17 cellular contexts compared by ENCODE assay signal in genomic region chr16:1450218-1450617, GRCh38.
DNase-seq lines count a peak whose midpoint lies in the region; TF ChIP-seq lines count a peak whose summit lies in the region.
"Had no signal": no experiment of that assay in that cellular context is flagged by ENCODE, and none has a peak within 500 bp of the region (broad histone marks: within the 10 kb centered on the region; RNA-seq: fewer than 3 reads in every experiment).

No MANE protein-coding gene starts in this region.

- H3K4me3 ChIP-seq in choroid plexus epithelial cell (ENCODE audit: low read depth, low read length): no peak overlapping the region
- H3K4me3 ChIP-seq: ascending aorta, tibial artery had no signal

- CTCF ChIA-PET in HEK293T (lab: Yijun Ruan, JAX): no interaction called here

- peak; percentile 16 for DNase-seq in COLO668 (lab: John Stamatoyannopoulos, UW; ENCODE audit: unreplicated experiment)
- DNase-seq in HEK293T (ENCODE audit: extremely low spot score): peak; percentile 37
- DNase-seq in choroid plexus epithelial cell (ENCODE audit: low read depth): no peak
- DNase-seq in NCI-H1105 treated with DMSO at 0.1 percent for 48 hours (lab: John Stamatoyannopoulos, UW): no peak
- DNase-seq in SKM-1 treated with dmso at 0.1 percent for 144 hours (lab: John Stamatoyannopoulos, UW; ENCODE audit: unreplicated experiment): no peak
- DNase-seq in SIG-M5 treated with dmso at 0.1 percent for 504 hours (lab: John Stamatoyannopoulos, UW; ENCODE audit: unreplicated experiment): no peak
- DNase-seq: activated naive CD4-positive, alpha-beta T cell; CD8-positive, alpha-beta memory T cell; effector memory CD4-positive, alpha-beta T cell; EL; left colon; NCI-H524 treated with DMSO at 0.1 percent for 48 hours; stimulated activated CD4-positive, alpha-beta T cell treated with anti-CD3 and anti-CD28 coated beads, Interleukin-1b, Interleukin-23, amount 100 ng/mL, for 48 hours; stimulated activated naive CD8-positive, alpha-beta T cell treated with anti-CD3 and anti-CD28 coated beads, Interleukin-15, Interleukin-2, amounts not matched to agents 100 U/mL and 50 U/mL, for 24 hours; SW 1271; tibial artery had no signal

- POLR2A ChIA-PET in HEK293T (lab: Yijun Ruan, JAX): no interaction called here

- TF ChIP-seq CTCF in choroid plexus epithelial cell (conservative IDR thresholded peaks at IDR 0.05; ENCODE audit: low read depth, low read length): peak; percentile 9

TF ChIP-seq in HEK293T, 16 proteins besides CTCF, POLR2A, EP300 and RAD21:
- no peak for TF ChIP-seq L3MBTL2 (conservative IDR thresholded peaks at IDR 0.05)
- no peak for TF ChIP-seq FOXM1 (IDR thresholded peaks at IDR 0.05; ENCODE audit: borderline replicate concordance)
- no peak for TF ChIP-seq SP1 (IDR thresholded peaks at IDR 0.05)
- no peak for TF ChIP-seq ZNF384 (IDR thresholded peaks at IDR 0.05)
- no peak for TF ChIP-seq SUZ12 (IDR thresholded peaks at IDR 0.05)
- TF ChIP-seq HDGF (IDR thresholded peaks at IDR 0.05; ENCODE audit: borderline replicate concordance): no peak
- TF ChIP-seq CTBP1 (IDR thresholded peaks at IDR 0.05; ENCODE audit: borderline replicate concordance): no peak
- no peak for TF ChIP-seq NFRKB (IDR thresholded peaks at IDR 0.05)
- no peak for TF ChIP-seq LEF1 (IDR thresholded peaks at IDR 0.05; ENCODE audit: borderline replicate concordance)
- no peak for TF ChIP-seq TARDBP (IDR thresholded peaks at IDR 0.05)
- TF ChIP-seq FOXK2 (IDR thresholded peaks at IDR 0.05): no peak

Comparison
In these comparisons a context has a peak if more than half of its experiments do, and no peak if none do; other contexts are left out.
1. DNase-seq: peak in COLO668 (single experiment) and HEK293T (single experiment); none in choroid plexus epithelial cell (single experiment), NCI-H1105 treated with DMSO at 0.1 percent for 48 hours (single experiment), SKM-1 treated with dmso at 0.1 percent for 144 hours (single experiment) and SIG-M5 treated with dmso at 0.1 percent for 504 hours (single experiment).